In genomic region chr19:58209577-58209976, GRCh38 we compare ENCODE assay signal across 15 cellular contexts. TPM values are rescaled to one million over a fixed set of nuclear protein-coding genes. Genes with fewer than 3 reads are reported as not detected.
DNase-seq lines count a peak whose midpoint lies in the region; ATAC-seq, FAIRE-seq and TF ChIP-seq lines count a peak whose summit lies in the region.
"Had no signal": no experiment of that assay in that cellular context is flagged by ENCODE, and none has a peak within 500 bp of the region (broad histone marks: within the 10 kb centered on the region; RNA-seq: fewer than 3 reads in every experiment).

No MANE protein-coding gene starts in this region.

- SMC1A ChIA-PET in GM12878 (lab: Charles Lee; ENCODE audit: uncharacterized antibody, unreplicated experiment) = no interaction called here

- H3K9ac ChIP-seq in GM12878 (ENCODE audit: control insufficient read depth, insufficient read depth, low read length) = no peak overlapping the region
- H3K9ac ChIP-seq in liver (ENCODE audit: low read depth in 1 of 2, low read length in 2 of 2) = no peak overlapping the region
- no peak overlapping the region for H3K9ac ChIP-seq in skeletal muscle tissue (ENCODE audit: low read depth in 1 of 3, low read length in 3 of 3)

- H3K4me1 ChIP-seq in GM12878 (ENCODE audit: control insufficient read depth, insufficient read depth, low read length) = no peaks in the 10 kb centered on the region
- no peaks in the 10 kb centered on the region for H3K4me1 ChIP-seq in liver (ENCODE audit: control insufficient read depth in 4 of 4, insufficient read depth in 4 of 4, low read length in 3 of 4)
- H3K4me1 ChIP-seq in skeletal muscle tissue (ENCODE audit: control insufficient read depth in 3 of 3, insufficient read depth in 3 of 3, low read length in 3 of 3) = no peaks in the 10 kb centered on the region
- H3K4me1 ChIP-seq: A549, BE2C had no signal

- H3K36me3 ChIP-seq in GM12878 (ENCODE audit: control insufficient read depth in 2 of 2, insufficient read depth in 2 of 2, low read length in 1 of 2) = peaks cover 23 to 36% of the 10 kb centered on the region in 2 experiments
- H3K36me3 ChIP-seq in liver (ENCODE audit: control insufficient read depth in 4 of 4, insufficient read depth in 3 of 4, low read depth in 1 of 4, low read length in 3 of 4) = peaks cover 44 to 93% (median 86%) of the 10 kb centered on the region in 4 donors
- H3K36me3 ChIP-seq in skeletal muscle tissue (ENCODE audit: control insufficient read depth in 3 of 3, insufficient read depth in 3 of 3, low read length in 3 of 3) = peaks cover 85 to 95% (median 87%) of the 10 kb centered on the region in 3 donors

- H3K9me3 Mint-ChIP-seq in immature natural killer cell = peaks cover 68 to 99% (median 98%) of the 10 kb centered on the region in 6 donors

- RAD21 ChIA-PET in GM12878 (lab: Charles Lee; ENCODE audit: unreplicated experiment) = no interaction called here

- H3K4me3 Mint-ChIP-seq in immature natural killer cell = peak overlapping the region in 1 of 5 donors; percentile 15
- H3K4me3 Mint-ChIP-seq: HFFc6 had no signal

- H3K27me3 ChIP-seq in GM12878 (replicated peaks in 1 of 2; ENCODE audit: control insufficient read depth in 2 of 2, insufficient read depth in 2 of 2, low read length in 1 of 2) = no peaks in the 10 kb centered on the region
- H3K27me3 ChIP-seq in liver (ENCODE audit: control insufficient read depth in 4 of 4, insufficient read depth in 4 of 4, low read length in 3 of 4) = no peaks in the 10 kb centered on the region
- no peaks in the 10 kb centered on the region for H3K27me3 ChIP-seq in skeletal muscle tissue (ENCODE audit: control insufficient read depth in 3 of 3, insufficient read depth in 3 of 3, low read length in 3 of 3)
- H3K27me3 ChIP-seq: BE2C had no signal

- H4K20me1 ChIP-seq in GM12878 (ENCODE audit: control insufficient read depth, insufficient read depth) = no peaks in the 10 kb centered on the region

- DNase-seq in GM12878 (ENCODE audit: low read depth, low spot score) = no peak
- no peak for DNase-seq in dermis blood vessel endothelial cell
- DNase-seq in immature natural killer cell = no peak
- no peak for DNase-seq in UCSD-AML1 (lab: John Stamatoyannopoulos, UW; ENCODE audit: unreplicated experiment)
- DNase-seq: BE2C, Calu3, DMS 273 treated with DMSO at 0.1 percent for 48 hours, HCEC 1CT, HFFc6 had no signal

- peaks cover 2 to 9% of the 10 kb centered on the region in 2 donors for H3K4me1 Mint-ChIP-seq in immature natural killer cell

- no peak overlapping the region for H3K27ac Mint-ChIP-seq in immature natural killer cell
- H3K27ac Mint-ChIP-seq: HFFc6 had no signal

- peaks cover 88 to 95% (median 91%) of the 10 kb centered on the region in 3 donors for H3K36me3 Mint-ChIP-seq in immature natural killer cell

- WGBS in GM12878 (ENCODE audit: insufficient coverage, insufficient replicate concordance, low lambda C conversion rate, missing lambda C conversion rate) = over 99% methylated on average over 8 of the region's 8 CpGs
- 97% methylated on average over 8 of the region's 8 CpGs for WGBS in liver

- no peak overlapping the region for H3K27ac ChIP-seq in GM12878 (ENCODE audit: control insufficient read depth, insufficient read depth)
- no peak overlapping the region for H3K27ac ChIP-seq in liver (ENCODE audit: low read depth in 1 of 2, low read length in 2 of 2)
- no peak overlapping the region for H3K27ac ChIP-seq in skeletal muscle tissue (ENCODE audit: low read depth, low read length)
- H3K27ac ChIP-seq: A549 had no signal

- TF ChIP-seq EP300 in GM12878 (IDR thresholded peaks at IDR 0.05; ENCODE audit: borderline replicate concordance in 1 of 2, control insufficient read depth in 1 of 2, low read depth in 2 of 2, low read length in 2 of 2) = no peak

- no peak for FAIRE-seq in GM12878 (lab: Jason Lieb, UNC)
- FAIRE-seq: A549, GM18507, HTR-8/SVneo had no signal

- CTCF ChIA-PET in GM12878 (lab: Yijun Ruan, JAX) = no interaction called here

- H3K9me3 ChIP-seq in GM12878 (replicated peaks; ENCODE audit: control insufficient read depth, insufficient read depth, low read length) = peaks cover 77% of the 10 kb centered on the region; the same call in 2 of the 3 replicates
- H3K9me3 ChIP-seq in liver (ENCODE audit: control insufficient read depth in 4 of 4, low read length in 3 of 4) = peaks cover 86 to 99% (median 96%) of the 10 kb centered on the region in 4 donors
- peaks cover 82 to 92% (median 86%) of the 10 kb centered on the region in 3 donors for H3K9me3 ChIP-seq in skeletal muscle tissue (ENCODE audit: control insufficient read depth in 3 of 3, low read length in 3 of 3)

- in situ Hi-C loops in GM12878 (cut with MboI) = no loop called here

- H2AFZ ChIP-seq in GM12878 (ENCODE audit: control insufficient read depth, low read depth, low read length) = no peak overlapping the region

- TF ChIP-seq CTCF in GM12878 (IDR thresholded peaks at IDR 0.05 in 2 of 3, conservative IDR thresholded peaks at IDR 0.05 in 1 of 3; ENCODE audit: control insufficient read depth in 2 of 3, extremely low read depth in 1 of 3, insufficient read depth in 1 of 3, low read depth in 3 of 3, low read length in 3 of 3) = no peak
- no peak for TF ChIP-seq CTCF in liver (IDR thresholded peaks at IDR 0.05; ENCODE audit: low read depth, low read length, missing input control)

- H3K4me2 ChIP-seq in GM12878 (ENCODE audit: control insufficient read depth, insufficient read depth) = no peak overlapping the region
- H3K4me2 ChIP-seq: A549 had no signal

- H3K4me3 ChIP-seq in GM12878 (no peak overlapping the region), liver (ENCODE audit: low read depth in 1 of 3, low read length in 3 of 3) (peak overlapping the region in 2 of 3 donors; percentile 72 to 80), skeletal muscle tissue (ENCODE audit: low read length in 3 of 3) (peak overlapping the region; percentile 33 to 46 (median 45))
- H3K4me3 ChIP-seq: A549 had no signal

- peaks cover 0 to 6% (median 2%) of the 10 kb centered on the region in 3 donors for H3K27me3 Mint-ChIP-seq in immature natural killer cell (ENCODE audit: low read depth in 3 of 3)

- TF ChIP-seq POLR2A in GM12878 (IDR thresholded peaks at IDR 0.05; ENCODE audit: low read depth, low read length) = peak; percentile 55

- no peak for ATAC-seq in GM12878
- ATAC-seq in GM21529 (IDR thresholded peaks at IDR 0.05; ENCODE audit: unreplicated experiment) = no peak
- ATAC-seq: A549 had no signal

- intact Hi-C loops in GM12878 (cut with micrococcal nuclease; ENCODE audit: unreplicated experiment) = no loop called here

- no peaks in the 10 kb centered on the region for H3K79me2 ChIP-seq in GM12878 (ENCODE audit: control insufficient read depth, insufficient read depth, low read length)

- POLR2A ChIA-PET in GM12878 (lab: Charles Lee) = no interaction called here

- no peak for TF ChIP-seq RAD21 in GM12878 (IDR thresholded peaks at IDR 0.05; ENCODE audit: insufficient read depth, low read depth, low read length)
- TF ChIP-seq RAD21 in liver (IDR thresholded peaks at IDR 0.05) = no peak

- no TSS peak for BruUV-seq in GM12878 (replicated peaks; lab: Mats Ljungman, UMichigan)

RNA-seq across cellular contexts. Expression of gene ZNF544, which starts 19.1 kb away (rescaled TPM):
- total RNA-seq in GM12878 (2013; cell fraction: nucleolus; rRNA removed) = 268 and 299 TPM in 2 replicates
- 56.8 and 67.4 TPM in 2 replicates for total RNA-seq in GM12878 (2014; rRNA removed)
- 56.6 and 61.2 TPM in 2 replicates for total RNA-seq in GM12878 (2014; rRNA removed; fragmentation: Illumina TruSeq; extraction: Trizol)
- total RNA-seq in GM12878 (2021) = 35.9 and 42.1 TPM in 2 replicates
- 70.8 TPM for polyA plus RNA-seq in GM12878 (2011; ENCODE audit: low read depth)
- polyA plus RNA-seq in GM12878 (2011; rRNA removed) = 58.3 and 70.1 TPM in 2 replicates
- 77.2 and 85.3 TPM in 2 replicates for polyA plus RNA-seq in GM12878 (2011; cell fraction: cytosol; rRNA removed)
- polyA plus RNA-seq in GM12878 (2011; cell fraction: nucleus; rRNA removed) = 53.4 and 62.8 TPM in 2 replicates
- polyA plus RNA-seq in GM12878 (2012) = 27.4 and 39.8 TPM in 2 replicates
- polyA plus RNA-seq in GM12878 (2014; fragmentation: Illumina TruSeq; extraction: Trizol) = 29.6 and 43.1 TPM in 2 replicates
- 10 to 100 TPM; 27.3 to 34.9 TPM for polyA plus RNA-seq in GM12878 (2014; fragmentation: Nextera tagmentation; extraction: Ambion mirVana)
- polyA plus RNA-seq in GM12878 (2014; rRNA removed) = 53.6 and 57.0 TPM in 2 replicates
- polyA plus RNA-seq in GM12878 (2016; fragmentation: Nextera tagmentation; extraction: Ambion mirVana) = 10 to 100 TPM; 34.9 to 36.1 TPM
- polyA minus RNA-seq in GM12878 (2011; rRNA and poly(A)+ RNA removed) = 61.0 and 85.8 TPM in 2 replicates
- 20.3 and 23.6 TPM in 2 replicates for polyA minus RNA-seq in GM12878 (2011; cell fraction: cytosol; rRNA and poly(A)+ RNA removed)
- 48.8 and 73.8 TPM in 2 replicates for polyA minus RNA-seq in GM12878 (2011; cell fraction: nucleus; rRNA and poly(A)+ RNA removed)
- total RNA-seq in liver = 10 to 100 TPM; 14.9 to 25.2 TPM
- polyA plus RNA-seq in liver = 1 to 10 TPM; 2.5 to 7.7 TPM
- 26.1 TPM for total RNA-seq in skeletal muscle tissue
- 57.9 and 67.4 TPM in 2 replicates for total RNA-seq in dermis blood vessel endothelial cell
- polyA plus RNA-seq in immature natural killer cell = 10 to 100 TPM; 24.1 to 31.4 (median 27.1) TPM

RNA-seq across cellular contexts. Expression of gene ZNF274, which starts 26.7 kb away (rescaled TPM):
- total RNA-seq in GM12878 (2013; cell fraction: nucleolus; rRNA removed) = 43.4 and 50.7 TPM in 2 replicates
- total RNA-seq in GM12878 (2014; rRNA removed) (14.2 and 16.7 TPM in 2 replicates), GM12878 (2014; rRNA removed; fragmentation: Illumina TruSeq; extraction: Trizol) (13.5 and 14.7 TPM in 2 replicates), GM12878 (2021) (12.3 and 14.1 TPM in 2 replicates), liver (10 to 100 TPM; 12.8 to 18.2 TPM), skeletal muscle tissue (11.0 TPM), dermis blood vessel endothelial cell (21.0 and 21.3 TPM in 2 replicates)
- 12.1 TPM for polyA plus RNA-seq in GM12878 (2011; ENCODE audit: low read depth)
- polyA plus RNA-seq in GM12878 (2011; rRNA removed) (17.3 and 17.8 TPM in 2 replicates), GM12878 (2014; fragmentation: Illumina TruSeq; extraction: Trizol) (12.3 and 14.9 TPM in 2 replicates), GM12878 (2014; fragmentation: Nextera tagmentation; extraction: Ambion mirVana) (1 to 10 TPM; 2.7 to 3.3 TPM), GM12878 (2014; rRNA removed) (12.8 and 14.5 TPM in 2 replicates), GM12878 (2016; fragmentation: Nextera tagmentation; extraction: Ambion mirVana) (10 to 100 TPM; 14.4 to 17.6 TPM), liver (10 to 100 TPM in 1 of 2 donors, 1 to 10 TPM in 1; 5.7 to 10.9 TPM), immature natural killer cell (10 to 100 TPM; 12.5 to 26.2 (median 20.2) TPM)
- 15.6 and 17.2 TPM in 2 replicates for polyA plus RNA-seq in GM12878 (2011; cell fraction: cytosol; rRNA removed)
- 31.9 and 32.4 TPM in 2 replicates for polyA plus RNA-seq in GM12878 (2011; cell fraction: nucleus; rRNA removed)
- 16.0 and 17.3 TPM in 2 replicates for polyA plus RNA-seq in GM12878 (2012)
- polyA minus RNA-seq in GM12878 (2011; rRNA and poly(A)+ RNA removed) = 19.8 and 29.6 TPM in 2 replicates
- 5.3 and 7.6 TPM in 2 replicates for polyA minus RNA-seq in GM12878 (2011; cell fraction: cytosol; rRNA and poly(A)+ RNA removed)
- polyA minus RNA-seq in GM12878 (2011; cell fraction: nucleus; rRNA and poly(A)+ RNA removed) = 16.9 and 20.6 TPM in 2 replicates

RNA-seq across cellular contexts. Expression of gene ZNF329, which starts 59.0 kb away (rescaled TPM):
- 4.9 and 5.1 TPM in 2 replicates for total RNA-seq in GM12878 (2013; cell fraction: nucleolus; rRNA removed)
- 0.62 and 0.76 TPM in 2 replicates for total RNA-seq in GM12878 (2014; rRNA removed)
- total RNA-seq in GM12878 (2014; rRNA removed; fragmentation: Illumina TruSeq; extraction: Trizol) = 0.78 and 1.1 TPM in 2 replicates
- total RNA-seq in GM12878 (2021) = 0.43 and 0.56 TPM in 2 replicates
- 1.5 TPM for polyA plus RNA-seq in GM12878 (2011; ENCODE audit: low read depth)
- polyA plus RNA-seq in GM12878 (2011; rRNA removed) = 4.7 and 5.8 TPM in 2 replicates
- 2.9 and 3.7 TPM in 2 replicates for polyA plus RNA-seq in GM12878 (2011; cell fraction: cytosol; rRNA removed)
- 2.1 and 2.2 TPM in 2 replicates for polyA plus RNA-seq in GM12878 (2011; cell fraction: nucleus; rRNA removed)
- polyA plus RNA-seq in GM12878 (2012) = 1.6 and 2.2 TPM in 2 replicates
- 0.29 and 0.71 TPM in 2 replicates for polyA plus RNA-seq in GM12878 (2014; fragmentation: Illumina TruSeq; extraction: Trizol)
- polyA plus RNA-seq in GM12878 (2014; fragmentation: Nextera tagmentation; extraction: Ambion mirVana) = under 1 TPM in 1 of 2 experiments, not detected in 1; 0.11 TPM
- polyA plus RNA-seq in GM12878 (2014; rRNA removed) = 0.18 and 0.43 TPM in 2 replicates
- polyA plus RNA-seq in GM12878 (2016; fragmentation: Nextera tagmentation; extraction: Ambion mirVana) = under 1 TPM; 0.28 to 0.42 TPM
- 5.8 and 6.5 TPM in 2 replicates for polyA minus RNA-seq in GM12878 (2011; rRNA and poly(A)+ RNA removed)
- 2.7 and 4.1 TPM in 2 replicates for polyA minus RNA-seq in GM12878 (2011; cell fraction: cytosol; rRNA and poly(A)+ RNA removed)
- polyA minus RNA-seq in GM12878 (2011; cell fraction: nucleus; rRNA and poly(A)+ RNA removed) = 1.7 and 1.8 TPM in 2 replicates
- 1 to 10 TPM; 5.4 to 6.8 TPM for total RNA-seq in liver
- polyA plus RNA-seq in liver = 1 to 10 TPM; 1.2 to 2.2 TPM
- total RNA-seq in skeletal muscle tissue = 16.2 TPM
- 13.1 and 14.6 TPM in 2 replicates for total RNA-seq in dermis blood vessel endothelial cell
- 10 to 100 TPM in 1 of 3 donors, 1 to 10 TPM in 2; 4.0 to 11.5 (median 6.6) TPM for polyA plus RNA-seq in immature natural killer cell
